8 cellular contexts compared by ENCODE assay signal in the genomic region with DNA sequence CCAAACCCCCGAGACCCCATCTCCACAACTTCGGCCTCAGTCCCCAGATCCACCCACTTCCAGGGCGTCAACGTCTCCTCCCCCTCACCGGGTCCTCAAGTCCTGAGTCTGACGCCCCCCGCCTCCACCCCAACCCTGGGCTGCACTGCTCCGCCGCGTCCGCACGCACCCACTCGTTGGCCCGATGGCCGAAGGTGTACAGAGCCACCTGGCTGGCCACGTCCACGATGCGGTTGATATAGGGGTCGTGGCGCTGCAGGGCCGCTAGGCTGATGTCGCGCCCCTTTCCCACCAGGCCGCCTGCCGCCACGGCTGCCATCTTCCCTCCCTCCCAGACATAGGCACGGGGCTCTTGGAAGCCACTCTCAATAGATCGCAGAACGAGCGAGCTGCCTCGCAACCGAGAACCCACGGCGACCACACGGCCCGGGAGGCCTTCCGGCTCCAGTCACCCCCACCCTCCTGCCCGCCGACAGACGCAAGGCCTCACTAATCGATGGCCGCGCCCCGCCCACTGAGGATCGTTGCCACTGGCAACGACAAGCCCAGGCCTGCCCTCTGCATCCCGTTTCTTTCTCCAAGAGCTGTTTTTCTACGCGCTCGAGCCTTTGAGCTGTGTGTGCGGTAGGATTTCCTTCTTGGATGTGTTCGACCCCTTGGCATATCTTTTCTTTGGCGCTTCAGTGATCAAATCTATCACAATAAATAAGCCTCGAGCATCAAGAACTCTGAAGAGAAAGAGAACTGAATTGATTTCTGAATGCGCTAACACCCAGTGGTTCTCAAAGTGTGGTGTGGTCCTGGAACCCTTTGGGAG. TPM values are rescaled to one million over a fixed set of nuclear protein-coding genes. Genes with fewer than 3 reads are reported as not detected.
DNase-seq lines count a peak whose midpoint lies in the region; ATAC-seq lines count a peak whose summit lies in the region.

A gene (minus strand): TSS at position 345 of the 817 bp plus-strand sequence. CDS start 26 bp downstream, at position 319.

- CTCF ChIA-PET in activated CD8-positive, alpha-beta memory T cell treated with anti-CD3 and anti-CD28 coated beads for 36 hours (lab: Charles Lee): no interaction called here

- POLR2A ChIA-PET in activated CD8-positive, alpha-beta memory T cell treated with anti-CD3 and anti-CD28 coated beads for 36 hours (lab: Charles Lee): interaction anchor here (0.5 to 0.7 kb wide), 4 partner anchors 9 to 1247 kb away, joined by 3 to 4 read pairs (median 3); no protein-coding TSS in a partner anchor

- H3K27ac ChIP-seq in effector memory CD4-positive, alpha-beta T cell (ENCODE audit: insufficient read depth, low read length, poor library complexity, severe bottlenecking): peak within 1 kb of the TSS; percentile 86

- DNase-seq in CMK (ENCODE audit: low read depth) (peak; percentile 90), HS-5 (ENCODE audit: low read depth) (peak; percentile 75), lung microvascular endothelial cell (ENCODE audit: low read depth in 2 of 2) (peak; percentile 98 to 100)
- peak; percentile 77 for DNase-seq in NK-92 treated with Interleukin-12 subunit alpha and Interleukin-12 subunit beta, amount 100 ng/mL, for 24 hours (lab: John Stamatoyannopoulos, UW)
- peak; percentile 85 to 89 (median 88) for DNase-seq in effector memory CD4-positive, alpha-beta T cell
- DNase-seq in stimulated activated CD4-positive, alpha-beta T cell treated with anti-CD3 and anti-CD28 coated beads, TNF-alpha, amount 100 ng/mL, for 48 hours (ENCODE audit: low read depth in 3 of 3): peak; percentile 87 to 94 (median 93)

- H3K4me3 ChIP-seq in effector memory CD4-positive, alpha-beta T cell (ENCODE audit: insufficient read depth, low read depth, low read length, poor library complexity, severe bottlenecking): peak within 1 kb of the TSS; percentile 94

- peak; percentile 98 for ATAC-seq in GM19467 (IDR thresholded peaks at IDR 0.05; ENCODE audit: unreplicated experiment)

- no peaks in the 10 kb centered on the region for H3K36me3 ChIP-seq in effector memory CD4-positive, alpha-beta T cell (ENCODE audit: control insufficient read depth, insufficient read depth, low read length)

- H3K27me3 ChIP-seq in effector memory CD4-positive, alpha-beta T cell (replicated peaks; ENCODE audit: control insufficient read depth, insufficient read depth, low read length, poor library complexity, severe bottlenecking): no peaks in the 10 kb centered on the region

- H3K4me1 ChIP-seq in effector memory CD4-positive, alpha-beta T cell (ENCODE audit: control insufficient read depth, insufficient read depth, low read length, poor library complexity, severe bottlenecking): peaks cover 5% of the 10 kb centered on the region

- H3K9me3 ChIP-seq in effector memory CD4-positive, alpha-beta T cell (ENCODE audit: control insufficient read depth, low read length): no peaks in the 10 kb centered on the region

RNA-seq across cellular contexts. Expression of the gene that starts here (rescaled TPM):
- total RNA-seq in activated CD8-positive, alpha-beta memory T cell treated with anti-CD3 and anti-CD28 coated beads for 36 hours: 10 to 100 TPM; 12.2 to 13.5 TPM
- 3.0 and 3.5 TPM in 2 replicates for total RNA-seq in lung microvascular endothelial cell

Comparison
In these comparisons a context has a peak if more than half of its experiments do, and no peak if none do; other contexts are left out.
1. Peak in every context shown above with its lines: DNase-seq, ATAC-seq, H3K4me3 ChIP-seq and H3K27ac ChIP-seq.